10 cellular contexts compared by ENCODE assay signal in the genomic region with DNA sequence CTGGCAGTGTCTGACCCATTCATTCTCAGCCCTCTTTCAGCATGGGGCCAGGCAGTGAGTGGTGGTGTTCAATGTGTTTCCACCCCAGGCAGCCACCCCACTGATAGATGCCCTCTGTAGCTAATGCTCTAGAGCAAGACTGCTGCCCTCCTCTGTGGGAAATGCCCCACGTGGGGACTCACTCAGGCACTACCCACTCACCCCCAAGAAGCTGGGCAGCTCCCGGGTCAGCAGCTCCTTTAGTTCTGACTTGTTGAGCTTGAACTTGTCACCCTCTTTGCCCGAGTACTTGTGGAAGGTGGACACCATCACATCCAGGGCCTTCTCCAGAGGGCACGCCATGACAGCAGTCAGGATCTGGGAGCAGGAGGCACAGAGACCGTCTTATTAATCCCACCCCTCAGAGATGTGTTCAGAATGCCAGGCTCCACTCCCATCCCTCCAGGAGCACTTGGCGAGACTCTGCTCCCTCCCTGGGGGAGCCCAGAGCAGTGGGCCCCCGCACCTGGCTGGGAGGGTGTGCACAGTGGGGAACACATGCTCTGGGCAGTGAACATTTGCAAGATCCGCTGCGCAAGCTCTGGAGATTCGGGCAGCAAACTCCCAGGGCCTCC. TPM values are rescaled to one million over a fixed set of nuclear protein-coding genes. Genes with fewer than 3 reads are reported as not detected.
DNase-seq lines count a peak whose midpoint lies in the region; TF ChIP-seq lines count a peak whose summit lies in the region.
"Had no signal": no experiment of that assay in that cellular context is flagged by ENCODE, and none has a peak within 500 bp of the region (broad histone marks: within the 10 kb centered on the region; RNA-seq: fewer than 3 reads in every experiment).

No MANE protein-coding gene starts in this region.

- H3K27ac Mint-ChIP-seq in neural crest cell (ENCODE audit: unreplicated experiment), result peak overlapping the region; percentile 97

- TF ChIP-seq CTCF in AG04449 (IDR thresholded peaks at IDR 0.05; ENCODE audit: insufficient read depth, low read length, missing control alignments) (no peak), coronary artery (IDR thresholded peaks at IDR 0.05) (no peak), neural crest cell (conservative IDR thresholded peaks at IDR 0.05) (no peak)

- DNase-seq in AG04449 (ENCODE audit: low read depth, low spot score), result no peak
- no peak for DNase-seq in Jurkat, Clone E6-1 (ENCODE audit: low read depth, low spot score)
- no peak for DNase-seq in coronary artery (ENCODE audit: low spot score)
- no peak for DNase-seq in neural crest cell (ENCODE audit: low read depth, low spot score)
- no peak for DNase-seq in AG08395 (ENCODE audit: low spot score)
- DNase-seq in AG08396 (ENCODE audit: low spot score), result no peak
- no peak for DNase-seq in COR-L47 (lab: John Stamatoyannopoulos, UW)
- DNase-seq in NCI-H526 (lab: John Stamatoyannopoulos, UW), result no peak

- peak overlapping the region; percentile 54 for H3K4me3 Mint-ChIP-seq in neural crest cell

- POLR2A ChIA-PET in AG04449 (lab: Yijun Ruan, JAX), result interaction anchor here (0.7 to 5.0 kb wide), 7 partner anchors 11 to 89 kb away, joined by 3 to 128 read pairs (median 8); partner anchors contain the start of genes CHTOP, S100A13, S100A16 and S100A2

- H3K9me3 Mint-ChIP-seq in neural crest cell, result no peaks in the 10 kb centered on the region

- H3K36me3 Mint-ChIP-seq in neural crest cell (ENCODE audit: low read depth), result no peaks in the 10 kb centered on the region

- H3K4me1 Mint-ChIP-seq in neural crest cell, result peaks cover 47% of the 10 kb centered on the region

- H3K27ac ChIP-seq in coronary artery, result peak overlapping the region; percentile 38 to 96

- H3K4me3 ChIP-seq in AG04449 (ENCODE audit: low read depth, low read length) (peak overlapping the region; percentile 56), coronary artery (peak overlapping the region; percentile 76)
- H3K4me3 ChIP-seq in Jurkat, Clone E6-1 (ENCODE audit: low read length), result peak overlapping the region; percentile 29

- no peaks in the 10 kb centered on the region for H3K27me3 Mint-ChIP-seq in neural crest cell (ENCODE audit: low read depth)

- CTCF ChIA-PET in AG04449 (lab: Yijun Ruan, JAX), result interaction anchor here (0.9 to 7.1 kb wide), 12 partner anchors 11 to 133 kb away, joined by 3 to 80 read pairs (median 8); partner anchors contain the start of genes CHTOP, S100A13 and S100A6

RNA-seq across cellular contexts. Expression of gene S100A4, which starts 1.0 kb away (rescaled TPM):
- 41.9 TPM for polyA plus RNA-seq in Jurkat, Clone E6-1 (2012; ENCODE audit: insufficient read depth, insufficient read length)
- 10.3 and 11.7 TPM in 2 replicates for total RNA-seq in neural crest cell

RNA-seq across cellular contexts. Expression of gene S100A5, which starts 3.8 kb away (rescaled TPM):
- 1.8 TPM for polyA plus RNA-seq in Jurkat, Clone E6-1 (2012; ENCODE audit: insufficient read depth, insufficient read length)
- not detected in 2 replicates for total RNA-seq in neural crest cell
- total RNA-seq: lung microvascular endothelial cell had no signal

RNA-seq across cellular contexts. Expression of gene S100A3, which starts 4.5 kb away (rescaled TPM):
- polyA plus RNA-seq in Jurkat, Clone E6-1 (2012; ENCODE audit: insufficient read depth, insufficient read length), result not detected
- not detected in 2 replicates for total RNA-seq in neural crest cell
- total RNA-seq: activated CD8-positive, alpha-beta memory T cell treated with anti-CD3 and anti-CD28 coated beads for 36 hours had no signal

RNA-seq across cellular contexts. Expression of gene S100A6, which starts 8.8 kb away (rescaled TPM):
- not detected for polyA plus RNA-seq in Jurkat, Clone E6-1 (2012; ENCODE audit: insufficient read depth, insufficient read length)
- total RNA-seq in neural crest cell, result not detected in 2 replicates

RNA-seq across cellular contexts. Expression of gene S100A2, which starts 21.1 kb away (rescaled TPM):
- polyA plus RNA-seq in Jurkat, Clone E6-1 (2012; ENCODE audit: insufficient read depth, insufficient read length), result not detected
- total RNA-seq in neural crest cell, result not detected in 2 replicates
